In genomic region chr12:34046570-34046969, GRCh38 we compare ENCODE assay signal across 11 cellular contexts.
"Had no signal": no experiment of that assay in that cellular context is flagged by ENCODE, and none has a peak within 500 bp of the region (broad histone marks: within the 10 kb centered on the region; RNA-seq: fewer than 3 reads in every experiment).

No MANE protein-coding gene starts in this region.

- H3K4me2 ChIP-seq: GM23338 had no signal

- H3K36me3 ChIP-seq: HAP-1 had no signal

- DNase-seq: GM23248, GOT3, H7, H9, HCEC 1CT, HFFc6 had no signal

- H3K4me3 ChIP-seq: GM23248, GM23338, HAP-1 had no signal

- H3K4me1 ChIP-seq: HAP-1 had no signal

- FAIRE-seq: H1, H54 had no signal

- H2AFZ ChIP-seq: GM23248, GM23338 had no signal

- H3K27ac ChIP-seq: GM23248 had no signal

- H3K9me3 ChIP-seq: HAP-1 had no signal

- ATAC-seq: GM23338, HCT116 had no signal

- H3K9ac ChIP-seq: GM23248 had no signal
